9 cellular contexts compared by ENCODE assay signal in genomic region chr7:151429555-151430331, GRCh38. TPM values are rescaled to one million over a fixed set of nuclear protein-coding genes. Genes with fewer than 3 reads are reported as not detected.
A peak's percentile ranks its signal among the peaks of the same experiment; 100 is the strongest.
DNase-seq lines count a peak whose midpoint lies in the region; ATAC-seq, FAIRE-seq and TF ChIP-seq lines count a peak whose summit lies in the region.
"Had no signal": no experiment of that assay in that cellular context is flagged by ENCODE, and none has a peak within 500 bp of the region (broad histone marks: within the 10 kb centered on the region; RNA-seq: fewer than 3 reads in every experiment).

No MANE protein-coding gene starts in this region.

- no peaks in the 10 kb centered on the region for H3K79me2 ChIP-seq in GM23338 (replicated peaks; ENCODE audit: insufficient read depth)
- H3K79me2 ChIP-seq in PC-3 (ENCODE audit: low read length): no peaks in the 10 kb centered on the region

- H3K27me3 Mint-ChIP-seq in CD8-positive, alpha-beta T cell (ENCODE audit: low read depth): no peaks in the 10 kb centered on the region
- H3K27me3 Mint-ChIP-seq in GM23338 (ENCODE audit: insufficient read depth, low read depth, poor library complexity): peaks cover 7% of the 10 kb centered on the region

- no peaks in the 10 kb centered on the region for H3K27me3 ChIP-seq in CD8-positive, alpha-beta T cell (ENCODE audit: insufficient read depth, low read length)
- H3K27me3 ChIP-seq in GM23338 (ENCODE audit: insufficient read depth): no peaks in the 10 kb centered on the region
- no peaks in the 10 kb centered on the region for H3K27me3 ChIP-seq in PC-3 (ENCODE audit: low read length)
- H3K27me3 ChIP-seq in breast epithelium: no peaks in the 10 kb centered on the region

- H3K36me3 Mint-ChIP-seq in CD8-positive, alpha-beta T cell: no peaks in the 10 kb centered on the region
- no peaks in the 10 kb centered on the region for H3K36me3 Mint-ChIP-seq in GM23338 (ENCODE audit: low read depth)

- intact Hi-C loops in CD8-positive, alpha-beta T cell (cut with DNase I, micrococcal nuclease): loop anchor here (1.0 to 2.0 kb wide), 3 partner anchors 19 to 20 kb away; no protein-coding TSS in a partner anchor
- intact Hi-C loops in PC-3 (cut with micrococcal nuclease) (no loop called here), breast epithelium (cut with DNase I; ENCODE audit: low total_unique reads) (no loop called here), kidney (cut with DNase I) (no loop called here)

- H3F3A ChIP-seq in GM23338 (replicated peaks; ENCODE audit: low read depth) (no peaks in the 10 kb centered on the region), PC-3 (ENCODE audit: low read length, unreplicated experiment) (no peaks in the 10 kb centered on the region)

- TF ChIP-seq CTCF in CD8-positive, alpha-beta T cell (IDR thresholded peaks at IDR 0.05): no peak
- TF ChIP-seq CTCF in GM23338 (conservative IDR thresholded peaks at IDR 0.05; ENCODE audit: low read depth in 2 of 2) (no peak), PC-3 (conservative IDR thresholded peaks at IDR 0.05; ENCODE audit: low read depth, low read length) (no peak), breast epithelium (IDR thresholded peaks at IDR 0.05) (no peak), kidney (IDR thresholded peaks at IDR 0.05; ENCODE audit: borderline replicate concordance, extremely low read depth, insufficient read depth) (no peak)

- H3K36me3 ChIP-seq in CD8-positive, alpha-beta T cell (ENCODE audit: insufficient read depth, low read length): no peaks in the 10 kb centered on the region
- H3K36me3 ChIP-seq in GM23338 (ENCODE audit: insufficient read depth) (no peaks in the 10 kb centered on the region; the same call in 1 of the 2 replicates), PC-3 (ENCODE audit: low read depth, low read length) (no peaks in the 10 kb centered on the region), breast epithelium (no peaks in the 10 kb centered on the region), kidney (ENCODE audit: control insufficient read depth in 1 of 2, insufficient read depth in 2 of 2, low read length in 2 of 2) (no peaks in the 10 kb centered on the region)

- ATAC-seq in CD8-positive, alpha-beta T cell: peak; percentile 76
- ATAC-seq in GM23338: peak; percentile 18
- peak; percentile 33 for ATAC-seq in PC-3
- ATAC-seq in GM19397 (IDR thresholded peaks at IDR 0.05; ENCODE audit: unreplicated experiment): no peak

- no TSS peak for BruUV-seq in PC-3 (replicated peaks; lab: Mats Ljungman, UMichigan)

- H4K20me1 ChIP-seq in GM23338 (replicated peaks; ENCODE audit: insufficient read depth): no peaks in the 10 kb centered on the region
- no peaks in the 10 kb centered on the region for H4K20me1 ChIP-seq in PC-3 (ENCODE audit: low read length)

- POLR2A ChIA-PET in CD8-positive, alpha-beta T cell (lab: Charles Lee): interaction anchor here (0.8 to 3.3 kb wide), 7 partner anchors 11 to 88 kb away, joined by 3 to 21 read pairs (median 4); partner anchors contain the start of genes CRYGN, NUB1 and WDR86
- POLR2A ChIA-PET in PC-3 (lab: Charles Lee; ENCODE audit: unreplicated experiment): no interaction called here

- peaks cover 55% of the 10 kb centered on the region for H3K4me1 Mint-ChIP-seq in CD8-positive, alpha-beta T cell (ENCODE audit: low read depth)
- H3K4me1 Mint-ChIP-seq in GM23338: peaks cover 28% of the 10 kb centered on the region

- H3K4me2 ChIP-seq in GM23338: peak overlapping the region; percentile 45
- no peak overlapping the region for H3K4me2 ChIP-seq in PC-3 (ENCODE audit: low read length)

- H3K9me2 ChIP-seq in GM23338 (ENCODE audit: insufficient read depth): no peaks in the 10 kb centered on the region
- no peaks in the 10 kb centered on the region for H3K9me2 ChIP-seq in PC-3 (replicated peaks; ENCODE audit: low read length)

- in situ Hi-C loops in G401 (cut with HindIII; ENCODE audit: low sequenced_read_pairs): no loop called here

- H3K4me3 Mint-ChIP-seq in CD8-positive, alpha-beta T cell: peak overlapping the region; percentile 61
- no peak overlapping the region; the same call in 2 of the 3 replicates for H3K4me3 Mint-ChIP-seq in GM23338

- DNase-seq in CD8-positive, alpha-beta T cell: peak; percentile 18 to 80 (median 60)
- DNase-seq in GM23338 (ENCODE audit: low spot score) (no peak), PC-3 (peak; percentile 9), breast epithelium (ENCODE audit: low spot score in 2 of 2) (peak in 1 of 2 donors; percentile 37), kidney (no peak), G401 (ENCODE audit: low spot score) (no peak)
- DNase-seq in stimulated activated naive CD4-positive, alpha-beta T cell (lab: John Stamatoyannopoulos, UW): peak; percentile 32 to 88 (median 68)

- H2AFZ ChIP-seq in GM23338 (no peak overlapping the region), PC-3 (ENCODE audit: low read length) (no peak overlapping the region)

- H3K27ac Mint-ChIP-seq in CD8-positive, alpha-beta T cell: peak overlapping the region; percentile 92
- H3K27ac Mint-ChIP-seq in GM23338: peak overlapping the region; percentile 87; the same call in 1 of the 2 replicates

- no peaks in the 10 kb centered on the region for H3K9me3 Mint-ChIP-seq in CD8-positive, alpha-beta T cell
- no peaks in the 10 kb centered on the region for H3K9me3 Mint-ChIP-seq in GM23338

- no peak for FAIRE-seq in kidney (lab: Jason Lieb, UNC)

- peaks cover 71% of the 10 kb centered on the region for H3K4me1 ChIP-seq in CD8-positive, alpha-beta T cell (ENCODE audit: insufficient read depth, low read length)
- H3K4me1 ChIP-seq in GM23338 (ENCODE audit: insufficient read depth) (peaks cover 25% of the 10 kb centered on the region), PC-3 (ENCODE audit: insufficient read depth, low read length) (peaks cover 10% of the 10 kb centered on the region), breast epithelium (peaks cover 24 to 25% of the 10 kb centered on the region in 2 donors), kidney (ENCODE audit: control insufficient read depth in 1 of 2, insufficient read depth in 1 of 2, low read depth in 1 of 2, low read length in 2 of 2) (peaks cover 0 to 8% of the 10 kb centered on the region in 2 donors)

- H3K27ac ChIP-seq in CD8-positive, alpha-beta T cell (ENCODE audit: low read depth, low read length): peak overlapping the region; percentile 44
- H3K27ac ChIP-seq in GM23338 (ENCODE audit: low read depth) (no peak overlapping the region), PC-3 (ENCODE audit: low read length) (no peak overlapping the region), breast epithelium (peak overlapping the region; percentile 90 to 96), kidney (ENCODE audit: low read depth in 2 of 2, low read length in 2 of 2) (peak overlapping the region in 1 of 2 donors; percentile 75)

- peak overlapping the region; percentile 9 for H3K4me3 ChIP-seq in CD8-positive, alpha-beta T cell (ENCODE audit: low read depth, low read length)
- no peak overlapping the region for H3K4me3 ChIP-seq in GM23338
- no peak overlapping the region for H3K4me3 ChIP-seq in PC-3 (ENCODE audit: low read length)
- no peak overlapping the region for H3K4me3 ChIP-seq in breast epithelium
- no peak overlapping the region for H3K4me3 ChIP-seq in kidney (ENCODE audit: low read length in 2 of 2)

- H3K9ac ChIP-seq in PC-3 (ENCODE audit: low read length) (no peak overlapping the region), kidney (ENCODE audit: low read length in 2 of 2) (no peak overlapping the region)

- no peak for TF ChIP-seq POLR2A in breast epithelium (IDR thresholded peaks at IDR 0.05)

- CTCF ChIA-PET in CD8-positive, alpha-beta T cell (lab: Charles Lee): interaction anchor here (1.1 to 5.9 kb wide), 6 partner anchors 11 to 78 kb away, joined by 4 to 46 read pairs (median 6); partner anchors contain the start of genes CRYGN and WDR86
- CTCF ChIA-PET in PC-3 (lab: Charles Lee): interaction anchor here (0.6 kb wide), 1 partner anchor 12 kb away, joined by 8 read pairs; no protein-coding TSS in a partner anchor

- no peaks in the 10 kb centered on the region for H3K9me3 ChIP-seq in CD8-positive, alpha-beta T cell (ENCODE audit: low read length)
- no peaks in the 10 kb centered on the region for H3K9me3 ChIP-seq in PC-3 (ENCODE audit: low read length)
- H3K9me3 ChIP-seq in breast epithelium: no peaks in the 10 kb centered on the region
- no peaks in the 10 kb centered on the region for H3K9me3 ChIP-seq in kidney (ENCODE audit: control insufficient read depth in 1 of 2, low read length in 2 of 2)

TF ChIP-seq in GM23338, 12 proteins besides CTCF, POLR2A, EP300 and RAD21 (continues in another document):
- TF ChIP-seq STAT1 (IDR thresholded peaks at IDR 0.05; ENCODE audit: unreplicated experiment) (no peak), ZNF331 (CRISPR knock-in tag; IDR thresholded peaks at IDR 0.05; ENCODE audit: low read depth) (no peak)

RNA-seq across cellular contexts. Expression of gene CRYGN, which starts 10.2 kb away (rescaled TPM):
- total RNA-seq in CD8-positive, alpha-beta T cell: not detected
- total RNA-seq in GM23338 (2014; rRNA removed; shearing (Covaris generic)): 0.59 and 1.1 TPM in 2 replicates
- polyA plus RNA-seq in GM23338 (2016; fragmentation: Nextera tagmentation; extraction: Ambion mirVana): 1.4 and 1.5 TPM in 2 replicates
- total RNA-seq in PC-3 (2014; rRNA removed): 0.11 TPM in 1 of 2 replicates, not detected in the other
- 1 to 10 TPM in 1 of 3 donors, under 1 TPM in 1, not detected in 1; 0.98 to 1.3 TPM for total RNA-seq in breast epithelium
- total RNA-seq in kidney: 0.22 TPM
- polyA plus RNA-seq in kidney (ENCODE audit: insufficient read depth, low read depth, low replicate concordance): not detected
- total RNA-seq in G401 (2014; rRNA removed; shearing (Covaris generic)): not detected in 2 replicates
- polyA plus RNA-seq: neural cell had no signal

RNA-seq across cellular contexts. Expression of gene WDR86, which starts 19.9 kb away (rescaled TPM):
- 1 to 10 TPM; 5.7 to 6.5 TPM for total RNA-seq in CD8-positive, alpha-beta T cell
- total RNA-seq in GM23338 (2014; rRNA removed; shearing (Covaris generic)): 29.0 and 59.1 TPM in 2 replicates
- 7.1 and 9.1 TPM in 2 replicates for polyA plus RNA-seq in GM23338 (2016; fragmentation: Nextera tagmentation; extraction: Ambion mirVana)
- total RNA-seq in PC-3 (2014; rRNA removed): not detected in 2 replicates
- 10 to 100 TPM; 15.5 to 61.5 (median 57.0) TPM for total RNA-seq in breast epithelium
- 5.9 TPM for total RNA-seq in kidney
- 1.8 TPM for polyA plus RNA-seq in kidney (ENCODE audit: insufficient read depth, low read depth, low replicate concordance)
- total RNA-seq in G401 (2014; rRNA removed; shearing (Covaris generic)): 10.2 and 13.7 TPM in 2 replicates

Comparison
In these comparisons a context has a peak if more than half of its experiments do, and no peak if none do; other contexts are left out.
1. DNase-seq: peak in CD8-positive, alpha-beta T cell (7 of 7), PC-3 (single experiment) and stimulated activated naive CD4-positive, alpha-beta T cell (6 of 6); none in GM23338 (single experiment), kidney (single experiment) and G401 (single experiment).
2. H3K27ac ChIP-seq: peak in CD8-positive, alpha-beta T cell (single experiment) and breast epithelium (2 of 2); none in GM23338 (single experiment) and PC-3 (single experiment).
3. intact Hi-C loops: an anchor here in CD8-positive, alpha-beta T cell (1.0 to 2.0 kb wide); none called in PC-3, breast epithelium and kidney.